ENCODE assay signal across 15 cellular contexts in genomic region chr14:22370084-22370847, GRCh38.
A peak's percentile ranks its signal among the peaks of the same experiment; 100 is the strongest.
DNase-seq lines count a peak whose midpoint lies in the region; ATAC-seq and TF ChIP-seq lines count a peak whose summit lies in the region.
"Had no signal": no experiment of that assay in that cellular context is flagged by ENCODE, and none has a peak within 500 bp of the region (broad histone marks: within the 10 kb centered on the region; RNA-seq: fewer than 3 reads in every experiment).

No MANE protein-coding gene starts in this region.

- no peaks in the 10 kb centered on the region for H3K36me3 Mint-ChIP-seq in activated naive CD4-positive, alpha-beta T cell treated with anti-CD3 and anti-CD28 coated beads, Interleukin-2, amount 50 U/mL, for 72 hours
- H3K36me3 Mint-ChIP-seq: CD4-positive, CD25-positive, alpha-beta regulatory T cell; naive B cell had no signal

- H3K9me3 ChIP-seq in left lung = no peaks in the 10 kb centered on the region
- H3K9me3 ChIP-seq in thyroid gland = no peaks in the 10 kb centered on the region
- H3K9me3 ChIP-seq in smooth muscle cell (replicated peaks; ENCODE audit: low read depth) = no peaks in the 10 kb centered on the region

- H3K9me3 Mint-ChIP-seq in activated naive CD4-positive, alpha-beta T cell treated with anti-CD3 and anti-CD28 coated beads, Interleukin-2, amount 50 U/mL, for 72 hours = no peaks in the 10 kb centered on the region
- H3K9me3 Mint-ChIP-seq: activated CD8-positive, alpha-beta T cell treated with anti-CD3 and anti-CD28 coated beads for 36 hours; activated naive CD4-positive, alpha-beta T cell treated with anti-CD3 and anti-CD28 coated beads for 36 hours; CD4-positive, CD25-positive, alpha-beta regulatory T cell had no signal

- ATAC-seq in left lung = peak; percentile 93
- ATAC-seq in HG03520 (IDR thresholded peaks at IDR 0.05; ENCODE audit: unreplicated experiment) = no peak
- ATAC-seq in activated naive CD4-positive, alpha-beta T cell treated with anti-CD3 and anti-CD28 coated beads, Interleukin-2, amount 50 U/mL, for 72 hours = no peak
- ATAC-seq in HG03354 (IDR thresholded peaks at IDR 0.05; ENCODE audit: poor library complexity, severe bottlenecking, unreplicated experiment) = no peak
- ATAC-seq: activated CD8-positive, alpha-beta T cell treated with anti-CD3 and anti-CD28 coated beads for 36 hours had no signal

- intact Hi-C loops in left lung (cut with DNase I) = loop anchor here in 1 of 2 donors (5.0 kb wide), 1 partner anchor 48 kb away; no protein-coding TSS in a partner anchor
- intact Hi-C loops in thyroid gland (cut with DNase I) = no loop called here

- TF ChIP-seq POLR2A in thyroid gland (IDR thresholded peaks at IDR 0.05) = no peak

- no peaks in the 10 kb centered on the region for H3F3A ChIP-seq in smooth muscle cell (ENCODE audit: low read depth)

- peaks cover 0 to 8% of the 10 kb centered on the region in 2 donors for H3K4me1 ChIP-seq in left lung
- peaks cover 15 to 22% of the 10 kb centered on the region in 2 donors for H3K4me1 ChIP-seq in thyroid gland
- H3K4me1 ChIP-seq in smooth muscle cell (ENCODE audit: low read depth) = no peaks in the 10 kb centered on the region

- H2AFZ ChIP-seq in smooth muscle cell (ENCODE audit: low read depth) = no peak overlapping the region

- H3K36me3 ChIP-seq in left lung (no peaks in the 10 kb centered on the region), thyroid gland (no peaks in the 10 kb centered on the region), smooth muscle cell (ENCODE audit: low read depth) (no peaks in the 10 kb centered on the region)

- H3K27ac Mint-ChIP-seq in activated naive CD4-positive, alpha-beta T cell treated with anti-CD3 and anti-CD28 coated beads, Interleukin-2, amount 50 U/mL, for 72 hours = no peak overlapping the region
- H3K27ac Mint-ChIP-seq: activated CD8-positive, alpha-beta T cell treated with anti-CD3 and anti-CD28 coated beads for 36 hours; activated naive CD4-positive, alpha-beta T cell treated with anti-CD3 and anti-CD28 coated beads for 36 hours; CD4-positive, CD25-positive, alpha-beta regulatory T cell; naive B cell had no signal

- H3K4me3 ChIP-seq in left lung = no peak overlapping the region
- H3K4me3 ChIP-seq in thyroid gland (replicated peaks in 1 of 3) = no peak overlapping the region
- H3K4me3 ChIP-seq in smooth muscle cell = no peak overlapping the region

- H3K9ac ChIP-seq in smooth muscle cell (ENCODE audit: low read depth) = no peak overlapping the region

- H3K27ac ChIP-seq in epithelial cell of prostate = peak overlapping the region; percentile 52
- peak overlapping the region; percentile 72 to 78 for H3K27ac ChIP-seq in left lung
- peak overlapping the region; percentile 87 to 95 (median 90) for H3K27ac ChIP-seq in thyroid gland
- H3K27ac ChIP-seq in smooth muscle cell (ENCODE audit: low read depth) = no peak overlapping the region

- 62 to 68% methylated on average over 2 of the region's 2 CpGs for whole genome bisulfite sequencing in thyroid gland, 2 donors
- 95% methylated on average over 2 of the region's 2 CpGs for WGBS in smooth muscle cell (ENCODE audit: low lambda C conversion rate)

- no peaks in the 10 kb centered on the region for H4K20me1 ChIP-seq in smooth muscle cell (ENCODE audit: low read depth)

- TF ChIP-seq CTCF in left lung (IDR thresholded peaks at IDR 0.05) (no peak), thyroid gland (IDR thresholded peaks at IDR 0.05) (no peak), smooth muscle cell (IDR thresholded peaks at IDR 0.05; ENCODE audit: borderline replicate concordance, insufficient read depth, poor library complexity, severe bottlenecking) (no peak)

- no peak overlapping the region for H3K4me2 ChIP-seq in smooth muscle cell

- no peaks in the 10 kb centered on the region for H3K27me3 ChIP-seq in left lung
- no peaks in the 10 kb centered on the region for H3K27me3 ChIP-seq in thyroid gland
- peaks cover 13% of the 10 kb centered on the region for H3K27me3 ChIP-seq in smooth muscle cell (ENCODE audit: low read depth)

- DNase-seq in NCI-H226 (peak; percentile 61), epithelial cell of prostate (ENCODE audit: low read depth, low spot score) (peak; percentile 77), left lung (peak in 1 of 2 donors; percentile 68), thyroid gland (peak; percentile 91 to 92), smooth muscle cell (lab: John Stamatoyannopoulos, UW; ENCODE audit: unreplicated experiment) (no peak)
- no peak for DNase-seq in activated naive CD4-positive, alpha-beta T cell treated with anti-CD3 and anti-CD28 coated beads, Interleukin-2, amount 50 U/mL, for 72 hours (ENCODE audit: low spot score in 2 of 2)
- DNase-seq: activated CD8-positive, alpha-beta T cell treated with anti-CD3 and anti-CD28 coated beads for 36 hours; activated naive CD4-positive, alpha-beta T cell treated with anti-CD3 and anti-CD28 coated beads for 36 hours; CD4-positive, CD25-positive, alpha-beta regulatory T cell; islet precursor cell; naive B cell; NCI-H1105; NCI-H510A had no signal

- H3K79me2 ChIP-seq in smooth muscle cell (ENCODE audit: low read depth) = no peaks in the 10 kb centered on the region

Comparison
In these comparisons a context has a peak if more than half of its experiments do, and no peak if none do; other contexts are left out.
1. DNase-seq: peak in NCI-H226 (single experiment), epithelial cell of prostate (single experiment) and thyroid gland (2 of 2); none in activated naive CD4-positive, alpha-beta T cell treated with anti-CD3 and anti-CD28 coated beads, Interleukin-2, amount 50 U/mL, for 72 hours (0 of 2) and smooth muscle cell (single experiment).